In genomic region chr10:5446390-5446926, GRCh38 we compare ENCODE assay signal across 1 cellular context.
TF ChIP-seq lines count a peak whose summit lies in the region.

No MANE protein-coding gene starts in this region.

TF ChIP-seq in HepG2, 621 proteins besides CTCF, POLR2A, EP300 and RAD21 (continued from another document and continues in another):
- peak; percentile 80; the same call in 1 of the 2 replicates for TF ChIP-seq ZNF800 (CRISPR knock-in tag; IDR thresholded peaks at IDR 0.05)
- TF ChIP-seq ZZZ3 (CRISPR knock-in tag; IDR thresholded peaks at IDR 0.05; ENCODE audit: borderline replicate concordance), result peak; percentile 74; the same call in 1 of the 2 replicates
- TF ChIP-seq SNAPC5 (CRISPR knock-in tag; IDR thresholded peaks at IDR 0.05; ENCODE audit: borderline replicate concordance), result no peak
- TF ChIP-seq MIER3 (CRISPR knock-in tag; IDR thresholded peaks at IDR 0.05; ENCODE audit: borderline replicate concordance), result peak; percentile 92
- no peak; the same call in 1 of the 2 replicates for TF ChIP-seq ZBTB1 (CRISPR knock-in tag; IDR thresholded peaks at IDR 0.05; ENCODE audit: borderline replicate concordance)
- TF ChIP-seq TOE1 (CRISPR knock-in tag; IDR thresholded peaks at IDR 0.05), result peak; percentile 89; the same call in 1 of the 2 replicates
- TF ChIP-seq TMF1 (CRISPR knock-in tag; IDR thresholded peaks at IDR 0.05; ENCODE audit: low read depth), result 0 out of 2 replicates have a peak, but pooled peaks have one; percentile 80
- TF ChIP-seq XRCC5 (optimal IDR thresholded peaks at IDR 0.05; ENCODE audit: low read length), result no peak
- TF ChIP-seq ZNF746 (CRISPR knock-in tag; IDR thresholded peaks at IDR 0.05), result no peak
- TF ChIP-seq KDM3A (CRISPR knock-in tag; IDR thresholded peaks at IDR 0.05; ENCODE audit: low read depth), result peak; percentile 91; the same call in 1 of the 2 replicates
- TF ChIP-seq ZNF687 (CRISPR knock-in tag; IDR thresholded peaks at IDR 0.05), result peak; percentile 95
- peak; percentile 72; the same call in 1 of the 2 replicates for TF ChIP-seq ZHX1 (CRISPR knock-in tag; IDR thresholded peaks at IDR 0.05; ENCODE audit: low read depth)
- TF ChIP-seq TEF (CRISPR knock-in tag; IDR thresholded peaks at IDR 0.05), result no peak
- no peak for TF ChIP-seq ZNF234 (CRISPR knock-in tag; conservative IDR thresholded peaks at IDR 0.05)
- no peak for TF ChIP-seq ZNF260 (CRISPR knock-in tag; IDR thresholded peaks at IDR 0.05; ENCODE audit: borderline replicate concordance, low read depth)
- peak; percentile 57 for TF ChIP-seq RBM39 (IDR thresholded peaks at IDR 0.05; ENCODE audit: low read depth, low read length, poor library complexity, severe bottlenecking)
- TF ChIP-seq CHCHD3 (CRISPR knock-in tag; IDR thresholded peaks at IDR 0.05), result no peak
- peak; percentile 90; the same call in 1 of the 2 replicates for TF ChIP-seq ZNF251 (CRISPR knock-in tag; IDR thresholded peaks at IDR 0.05)
- peak; percentile 79; the same call in 1 of the 2 replicates for TF ChIP-seq ETV6 (CRISPR knock-in tag; conservative IDR thresholded peaks at IDR 0.05)
- TF ChIP-seq HMG20A (CRISPR knock-in tag; IDR thresholded peaks at IDR 0.05; ENCODE audit: borderline replicate concordance), result peak; percentile 66; the same call in 1 of the 2 replicates
- TF ChIP-seq DDIT3 (CRISPR knock-in tag; IDR thresholded peaks at IDR 0.05), result no peak
- peak; percentile 86; the same call in 1 of the 2 replicates for TF ChIP-seq ZNF766 (CRISPR knock-in tag; IDR thresholded peaks at IDR 0.05; ENCODE audit: borderline replicate concordance)
- TF ChIP-seq ZNF326 (CRISPR knock-in tag; IDR thresholded peaks at IDR 0.05; ENCODE audit: borderline replicate concordance), result no peak
- peak; percentile 67 for TF ChIP-seq SP4 (CRISPR knock-in tag; IDR thresholded peaks at IDR 0.05)
- TF ChIP-seq SNRNP70 (IDR thresholded peaks at IDR 0.05; ENCODE audit: low read depth, low read length), result no peak
- TF ChIP-seq YEATS4 (CRISPR knock-in tag; IDR thresholded peaks at IDR 0.05; ENCODE audit: borderline replicate concordance), result peak; percentile 73; the same call in 1 of the 2 replicates
- no peak for TF ChIP-seq NCOA1 (CRISPR knock-in tag; IDR thresholded peaks at IDR 0.05)
- TF ChIP-seq MIER2 (CRISPR knock-in tag; IDR thresholded peaks at IDR 0.05), result peak; percentile 78
- TF ChIP-seq ZNF83 (CRISPR knock-in tag; IDR thresholded peaks at IDR 0.05; ENCODE audit: borderline replicate concordance), result peak; percentile 89; the same call in 1 of the 2 replicates
- peak in 1 of 2 experiments; percentile 88; a peak in 2 of 4 replicates for TF ChIP-seq REST (IDR thresholded peaks at IDR 0.05; ENCODE audit: borderline replicate concordance in 1 of 2, low read depth in 1 of 2, low read length in 2 of 2)
- peak; percentile 91 for TF ChIP-seq MED1 (CRISPR knock-in tag; IDR thresholded peaks at IDR 0.05)
- peak; percentile 27; the same call in 1 of the 2 replicates for TF ChIP-seq AHDC1 (CRISPR knock-in tag; IDR thresholded peaks at IDR 0.05; ENCODE audit: borderline replicate concordance)
- no peak for TF ChIP-seq CERS6 (CRISPR knock-in tag; IDR thresholded peaks at IDR 0.05)
- peak; percentile 78; the same call in 1 of the 2 replicates for TF ChIP-seq MED13 (CRISPR knock-in tag; IDR thresholded peaks at IDR 0.05)
- TF ChIP-seq FOXP1 (IDR thresholded peaks at IDR 0.05), result no peak
- no peak for TF ChIP-seq FOXP1 (CRISPR knock-in tag; IDR thresholded peaks at IDR 0.05)
- peak; percentile 59; the same call in 1 of the 2 replicates for TF ChIP-seq PITX1 (CRISPR knock-in tag; IDR thresholded peaks at IDR 0.05)
- TF ChIP-seq ZNF317 (CRISPR knock-in tag; IDR thresholded peaks at IDR 0.05), result 0 out of 2 replicates have a peak, but pooled peaks have one; percentile 70
- no peak for TF ChIP-seq KAT2B (IDR thresholded peaks at IDR 0.05; ENCODE audit: borderline replicate concordance, low read depth, low read length)
- peak; percentile 66 for TF ChIP-seq KMT2B (CRISPR knock-in tag; IDR thresholded peaks at IDR 0.05)
- no peak; the same call in 1 of the 2 replicates for TF ChIP-seq JUNB (CRISPR knock-in tag; IDR thresholded peaks at IDR 0.05; ENCODE audit: borderline replicate concordance)
